In the genomic region with DNA sequence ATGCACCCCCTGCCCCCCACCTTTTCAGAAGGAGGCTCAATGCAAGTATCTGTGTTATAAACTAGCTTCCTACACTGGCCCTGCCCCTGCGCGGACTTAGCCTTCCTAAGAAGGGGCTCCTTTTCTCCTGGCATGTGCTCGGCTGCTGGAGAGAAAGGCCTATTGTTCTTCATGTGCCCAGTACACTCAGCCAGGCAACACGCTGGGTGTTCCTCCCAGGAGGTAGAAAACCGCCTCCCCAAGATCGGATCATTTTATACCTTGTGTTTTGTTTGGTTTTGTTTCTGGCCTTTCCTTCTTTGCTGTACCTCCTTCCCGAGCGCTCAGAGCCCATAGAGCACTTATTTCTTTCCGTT, we compare ENCODE assay signal across 8 cellular contexts. TPM values are rescaled to one million over a fixed set of nuclear protein-coding genes. Genes with fewer than 3 reads are reported as not detected.
DNase-seq lines count a peak whose midpoint lies in the region; ATAC-seq and TF ChIP-seq lines count a peak whose summit lies in the region.

No MANE protein-coding gene starts in this region.

- H3K36me3 ChIP-seq in BLaER1: no peaks in the 10 kb centered on the region
- H3K36me3 ChIP-seq in transverse colon: no peaks in the 10 kb centered on the region

- peak; percentile 17 for DNase-seq in NB4 (ENCODE audit: low read depth)
- peak; percentile 86 for DNase-seq in astrocyte of the spinal cord (ENCODE audit: low read depth, low spot score)
- DNase-seq in medulla oblongata (ENCODE audit: extremely low spot score): peak; percentile 77
- peak; percentile 63 for DNase-seq in transverse colon
- DNase-seq in stimulated activated CD4-positive, alpha-beta T cell treated with anti-CD3 and anti-CD28 coated beads, Interleukin-4, amount 100 ng/mL, for 1 hour: no peak

- WGBS in transverse colon (ENCODE audit: low coverage in 1 of 2), 2 donors: 37 to 63% methylated on average over 2 to 9 of the region's 9 CpGs

- in situ Hi-C loops in astrocyte of the spinal cord (cut with HindIII; ENCODE audit: low sequenced_read_pairs) (no loop called here), transverse colon (cut with MboI; ENCODE audit: low pct_ligation_motif_present in 1 of 4, low pct_unique_long_range_greater_than_20kb in 1 of 4, low sequenced_read_pairs in 3 of 4) (loop anchor here in 2 of 4 donors (10.0 kb wide), 1 partner anchor 45 kb away; no protein-coding TSS in a partner anchor)

- no peak for ATAC-seq in GM18498 (IDR thresholded peaks at IDR 0.05; ENCODE audit: unreplicated experiment)
- ATAC-seq in HG02759 (IDR thresholded peaks at IDR 0.05; ENCODE audit: unreplicated experiment): no peak

- H3K27me3 ChIP-seq in BLaER1 (no peaks in the 10 kb centered on the region), transverse colon (no peaks in the 10 kb centered on the region)

- peaks cover 45% of the 10 kb centered on the region for H3K4me1 ChIP-seq in BLaER1
- peaks cover 24 to 74% (median 53%) of the 10 kb centered on the region in 4 donors for H3K4me1 ChIP-seq in transverse colon

- no peaks in the 10 kb centered on the region for H4K20me1 ChIP-seq in BLaER1

- TF ChIP-seq EP300 in transverse colon (IDR thresholded peaks at IDR 0.05; ENCODE audit: low read depth): no peak

- intact Hi-C loops in transverse colon (cut with DNase I; ENCODE audit: low total_unique reads): loop anchor here (10.0 kb wide), 1 partner anchor 585 kb away; no protein-coding TSS in a partner anchor

- H3K27ac ChIP-seq in BLaER1: peak overlapping the region; percentile 81
- H3K27ac ChIP-seq in transverse colon: peak overlapping the region; percentile 91 to 94 (median 92)

- H3K4me3 ChIP-seq in BLaER1 (peak overlapping the region; percentile 43; the same call in 1 of the 2 replicates), NB4 (ENCODE audit: low read depth, low read length) (no peak overlapping the region), astrocyte of the spinal cord (ENCODE audit: low read depth, low read length) (no peak overlapping the region), transverse colon (no peak overlapping the region)

- TF ChIP-seq POLR2A in NB4 (IDR thresholded peaks at IDR 0.05; ENCODE audit: extremely low read depth, insufficient read length) (no peak), transverse colon (IDR thresholded peaks at IDR 0.05) (no peak)

- TF ChIP-seq CTCF in NB4 (IDR thresholded peaks at IDR 0.05; ENCODE audit: low read depth, low read length) (no peak), astrocyte of the spinal cord (IDR thresholded peaks at IDR 0.05; ENCODE audit: low read depth, low read length) (no peak), transverse colon (IDR thresholded peaks at IDR 0.05) (no peak)

- peak overlapping the region; percentile 60 for H3K9ac ChIP-seq in BLaER1

- H3K4me2 ChIP-seq in BLaER1: peak overlapping the region; percentile 78

- H3K9me3 ChIP-seq in BLaER1 (no peaks in the 10 kb centered on the region), transverse colon (no peaks in the 10 kb centered on the region)

RNA-seq across cellular contexts. Expression of gene CCNL1, which starts 30.2 kb away (rescaled TPM):
- total RNA-seq in transverse colon: 100 to 1,000 TPM; 288 to 422 (median 308) TPM
